Comparison of ENCODE assay signal across 25 cellular contexts in genomic region chr5:9398227-9398626, GRCh38.
DNase-seq lines count a peak whose midpoint lies in the region; ATAC-seq and TF ChIP-seq lines count a peak whose summit lies in the region.
"Had no signal": no experiment of that assay in that cellular context is flagged by ENCODE, and none has a peak within 500 bp of the region (broad histone marks: within the 10 kb centered on the region; RNA-seq: fewer than 3 reads in every experiment).

No MANE protein-coding gene starts in this region.

- intact Hi-C loops in Caco-2 (cut with micrococcal nuclease; ENCODE audit: unreplicated experiment): no loop called here

- H3K36me3 ChIP-seq in Caco-2 (ENCODE audit: control insufficient read depth, insufficient read depth, low read length): no peaks in the 10 kb centered on the region
- H3K36me3 ChIP-seq: BLaER1 treated with 17β-estradiol and CSF1 and Interleukin-3, amounts not matched to agents 10 nM and 100 nM; HAP-1; Peyer's patch had no signal

- H3K27ac Mint-ChIP-seq in Caco-2 (ENCODE audit: unreplicated experiment): no peak overlapping the region
- H3K27ac Mint-ChIP-seq: CD4-positive, alpha-beta T cell; IgD-negative memory B cell had no signal

- no peaks in the 10 kb centered on the region for H3K4me1 Mint-ChIP-seq in Caco-2 (ENCODE audit: low read depth, unreplicated experiment)
- H3K4me1 Mint-ChIP-seq: IgD-negative memory B cell had no signal

- BruUV-seq in Caco-2 (replicated peaks; lab: Mats Ljungman, UMichigan): no TSS peak

- H3K4me3 Mint-ChIP-seq in Caco-2 (ENCODE audit: unreplicated experiment): no peak overlapping the region
- H3K4me3 Mint-ChIP-seq: CD4-positive, alpha-beta T cell; IgD-negative memory B cell had no signal

- no peaks in the 10 kb centered on the region for H3K27me3 ChIP-seq in Caco-2 (replicated peaks; ENCODE audit: control insufficient read depth, insufficient read depth, low read length)
- H3K27me3 ChIP-seq: BLaER1 treated with 17β-estradiol and CSF1 and Interleukin-3, amounts not matched to agents 10 nM and 100 nM; Peyer's patch had no signal

- DNase-seq in HCEC 1CT (peak; percentile 38), NCI-H226 (peak; percentile 85), cardiac fibroblast (ENCODE audit: low read depth in 2 of 2) (peak; percentile 15 to 67), iris pigment epithelial cell (ENCODE audit: low read depth) (peak; percentile 27), Caco-2 (no peak), DMS 273 (lab: John Stamatoyannopoulos, UW; ENCODE audit: unreplicated experiment) (no peak)
- DNase-seq: AML-193; CD4-positive, alpha-beta T cell; COR-L47; DMS 273 treated with DMSO at 0.1 percent for 48 hours; DMS79; GF-D8; GOT3; NCI-H1092 treated with DMSO at 0.1 percent for 48 hours; NCI-H1436; NCI-H187; NCI-H526 treated with DMSO at 0.1 percent for 48 hours; Peyer's patch; SHP77 treated with DMSO at 0.1 percent for 48 hours; SW 1271 had no signal

- H3K4me1 ChIP-seq in Caco-2: no peaks in the 10 kb centered on the region
- H3K4me1 ChIP-seq: A549; BLaER1 treated with 17β-estradiol and CSF1 and Interleukin-3, amounts not matched to agents 10 nM and 100 nM; HAP-1; Peyer's patch had no signal

- ATAC-seq in GM21526 (IDR thresholded peaks at IDR 0.05; ENCODE audit: low FRiP score, unreplicated experiment): no peak
- ATAC-seq: A549 had no signal

- H3K27me3 Mint-ChIP-seq in Caco-2 (ENCODE audit: insufficient read depth, unreplicated experiment): no peaks in the 10 kb centered on the region
- H3K27me3 Mint-ChIP-seq: CD4-positive, alpha-beta T cell; IgD-negative memory B cell had no signal

- no peaks in the 10 kb centered on the region for H3K36me3 Mint-ChIP-seq in Caco-2 (ENCODE audit: insufficient read depth, unreplicated experiment)
- H3K36me3 Mint-ChIP-seq: IgD-negative memory B cell had no signal

- H3K4me3 ChIP-seq in cardiac fibroblast (replicated peaks in 1 of 2; ENCODE audit: low read depth in 2 of 2, low read length in 2 of 2) (no peak overlapping the region), Caco-2 (ENCODE audit: low read depth, low read length) (no peak overlapping the region)
- H3K4me3 ChIP-seq: A549; BLaER1 treated with 17β-estradiol and CSF1 and Interleukin-3, amounts not matched to agents 10 nM and 100 nM; HAP-1; Peyer's patch had no signal

- CTCF ChIA-PET in Caco-2 (lab: Charles Lee): no interaction called here

- H3K9me3 ChIP-seq in Caco-2: no peaks in the 10 kb centered on the region; the same call in 1 of the 2 replicates
- H3K9me3 ChIP-seq: A549, HAP-1, Peyer's patch had no signal

- TF ChIP-seq CTCF in cardiac fibroblast (IDR thresholded peaks at IDR 0.05; ENCODE audit: low read depth, low read length) (no peak), Caco-2 (IDR thresholded peaks at IDR 0.05; ENCODE audit: insufficient read depth in 1 of 2, low read depth in 1 of 2, low read length in 1 of 2, severe bottlenecking in 1 of 2, unreplicated experiment in 1 of 2) (no peak)

- POLR2A ChIA-PET in Caco-2 (lab: Charles Lee): no interaction called here

- no peaks in the 10 kb centered on the region for H3K9me3 Mint-ChIP-seq in Caco-2 (ENCODE audit: unreplicated experiment)

Comparison
In these comparisons a context has a peak if more than half of its experiments do, and no peak if none do; other contexts are left out.
1. DNase-seq: peak in HCEC 1CT (single experiment), NCI-H226 (single experiment), cardiac fibroblast (2 of 2) and iris pigment epithelial cell (single experiment); none in Caco-2 (0 of 2) and DMS 273 (single experiment).